In genomic region chr16:88382491-88383400, GRCh38 we compare ENCODE assay signal across 9 cellular contexts. TPM values are rescaled to one million over a fixed set of nuclear protein-coding genes. Genes with fewer than 3 reads are reported as not detected.
DNase-seq lines count a peak whose midpoint lies in the region; ATAC-seq and TF ChIP-seq lines count a peak whose summit lies in the region.
"Had no signal": no experiment of that assay in that cellular context is flagged by ENCODE, and none has a peak within 500 bp of the region (broad histone marks: within the 10 kb centered on the region; RNA-seq: fewer than 3 reads in every experiment).

Gene ZNF469 (plus strand): TSS chr16:88382959. CDS start chr16:88427471, 44,512 bp downstream.

- intact Hi-C loops in left lung (cut with DNase I), result no loop called here

- peaks cover 0 to 10% of the 10 kb centered on the region in 2 donors for H3K4me1 ChIP-seq in left lung

- H3K4me3 ChIP-seq in coronary artery, result peak within 1 kb of the TSS; percentile 89
- H3K4me3 ChIP-seq in left lung, result peak within 1 kb of the TSS; percentile 15 to 28
- H3K4me3 ChIP-seq: K562 had no signal

- no peak within 1 kb of the TSS for H3K27ac Mint-ChIP-seq in type B pancreatic cell

- no peak for DNase-seq in activated T-cell treated with anti-CD3 and anti-CD28 coated beads, Interleukin-2, amount 50 U/mL, for 4 hours
- no peak for DNase-seq in activated T-cell treated with anti-CD3 and anti-CD28 coated beads, Interleukin-2, amount 50 U/mL, for 1 hour
- DNase-seq in coronary artery (ENCODE audit: low spot score), result no peak
- DNase-seq in left lung, result peak; percentile 29 to 78
- no peak for DNase-seq in type B pancreatic cell (ENCODE audit: extremely low spot score, unreplicated experiment)
- no peak for DNase-seq in NCI-H524 (lab: John Stamatoyannopoulos, UW)
- no peak for DNase-seq in erythroblast (lab: John Stamatoyannopoulos, UW)
- DNase-seq in SHP77 (lab: John Stamatoyannopoulos, UW), result no peak

- no peaks in the 10 kb centered on the region for H3K9me3 ChIP-seq in left lung

- peak; percentile 39 to 54 for ATAC-seq in activated T-cell treated with anti-CD3 and anti-CD28 coated beads, Interleukin-2, amount 50 U/mL, for 4 hours
- peak; percentile 48 for ATAC-seq in left lung

- peaks cover 37% of the 10 kb centered on the region for H3K27me3 Mint-ChIP-seq in activated T-cell treated with anti-CD3 and anti-CD28 coated beads, Interleukin-2, amount 50 U/mL, for 4 hours (ENCODE audit: low read depth)
- H3K27me3 Mint-ChIP-seq in type B pancreatic cell, result peaks cover 37% of the 10 kb centered on the region

- no peak for TF ChIP-seq POLR2A in erythroblast (IDR thresholded peaks at IDR 0.05; ENCODE audit: low read length)

- H3K4me3 Mint-ChIP-seq in activated T-cell treated with anti-CD3 and anti-CD28 coated beads, Interleukin-2, amount 50 U/mL, for 4 hours, result peak within 1 kb of the TSS; percentile 56
- H3K4me3 Mint-ChIP-seq in type B pancreatic cell, result peak within 1 kb of the TSS; percentile 86

- TF ChIP-seq CTCF in coronary artery (IDR thresholded peaks at IDR 0.05) (no peak), left lung (IDR thresholded peaks at IDR 0.05) (no peak), type B pancreatic cell (conservative IDR thresholded peaks at IDR 0.05) (no peak)

- H3K36me3 ChIP-seq in left lung, result no peaks in the 10 kb centered on the region

- peaks cover 14 to 83% of the 10 kb centered on the region in 2 donors for H3K27me3 ChIP-seq in left lung

- peaks cover 9% of the 10 kb centered on the region for H3K4me1 Mint-ChIP-seq in activated T-cell treated with anti-CD3 and anti-CD28 coated beads, Interleukin-2, amount 50 U/mL, for 4 hours (ENCODE audit: low read depth)
- H3K4me1 Mint-ChIP-seq in type B pancreatic cell (ENCODE audit: unreplicated experiment), result peaks cover 6% of the 10 kb centered on the region

- no peaks in the 10 kb centered on the region for H3K9me3 Mint-ChIP-seq in activated T-cell treated with anti-CD3 and anti-CD28 coated beads, Interleukin-2, amount 50 U/mL, for 4 hours
- no peaks in the 10 kb centered on the region for H3K9me3 Mint-ChIP-seq in type B pancreatic cell

- peak within 1 kb of the TSS in 1 of 2 donors; percentile 85 for H3K27ac ChIP-seq in coronary artery
- H3K27ac ChIP-seq in left lung, result no peak within 1 kb of the TSS

- no peaks in the 10 kb centered on the region for H3K36me3 Mint-ChIP-seq in activated T-cell treated with anti-CD3 and anti-CD28 coated beads, Interleukin-2, amount 50 U/mL, for 4 hours (ENCODE audit: insufficient read depth)
- H3K36me3 Mint-ChIP-seq in type B pancreatic cell, result no peaks in the 10 kb centered on the region

RNA-seq across cellular contexts. Expression of gene ZNF469, which starts in this region (rescaled TPM):
- 1 to 10 TPM; 1.3 to 1.6 (median 1.3) TPM for total RNA-seq in activated T-cell treated with anti-CD3 and anti-CD28 coated beads, Interleukin-2, amount 50 U/mL, for 4 hours
- total RNA-seq in left lung (1 to 10 TPM; 2.1 to 5.5 TPM), type B pancreatic cell (ENCODE audit: low replicate concordance) (0.43 and 1.5 TPM in 2 replicates)

Comparison
In these comparisons a context has a peak if more than half of its experiments do, and no peak if none do; other contexts are left out.
1. DNase-seq: peak in left lung (2 of 2); none in activated T-cell treated with anti-CD3 and anti-CD28 coated beads, Interleukin-2, amount 50 U/mL, for 4 hours (single experiment), activated T-cell treated with anti-CD3 and anti-CD28 coated beads, Interleukin-2, amount 50 U/mL, for 1 hour (single experiment), coronary artery (single experiment), type B pancreatic cell (single experiment), NCI-H524 (0 of 2), erythroblast (0 of 2) and SHP77 (0 of 2).